In the genomic region with DNA sequence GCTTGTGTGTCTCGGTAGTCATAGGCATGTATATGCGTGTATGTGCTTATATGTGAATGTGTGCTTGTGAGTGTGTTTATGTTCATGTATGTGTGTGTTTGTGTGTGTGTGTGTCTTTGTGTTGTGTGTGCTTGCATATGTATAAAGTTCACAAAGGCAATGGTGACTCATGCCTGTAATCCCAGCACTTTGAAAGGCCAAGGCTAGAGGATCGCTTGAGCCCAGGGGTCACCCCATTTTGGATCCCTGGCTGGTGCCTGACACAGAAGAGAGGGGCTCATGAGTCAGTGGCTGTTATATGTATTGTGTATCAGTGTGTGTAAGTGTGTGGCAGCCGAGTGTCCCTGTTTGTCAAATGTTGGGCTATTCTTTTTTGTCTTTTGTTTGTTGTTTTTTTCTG, we compare ENCODE assay signal across 22 cellular contexts.
A peak's percentile ranks its signal among the peaks of the same experiment; 100 is the strongest.
DNase-seq lines count a peak whose midpoint lies in the region; ATAC-seq and TF ChIP-seq lines count a peak whose summit lies in the region.
"Had no signal": no experiment of that assay in that cellular context is flagged by ENCODE, and none has a peak within 500 bp of the region (broad histone marks: within the 10 kb centered on the region; RNA-seq: fewer than 3 reads in every experiment).

No MANE protein-coding gene starts in this region.

- H3K4me3 Mint-ChIP-seq in CD4-positive, alpha-beta memory T cell = no peak overlapping the region
- H3K4me3 Mint-ChIP-seq in H9 = no peak overlapping the region
- no peak overlapping the region for H3K4me3 Mint-ChIP-seq in activated T-helper 1 cell treated with anti-CD3 and anti-CD28 coated beads, Interleukin-12 subunit alpha, Interleukin-12 subunit beta, Interleukin-2, Interleukin-4 antibody, amounts not matched to agents 30 ng/mL and 10 ng/mL and 1 ng/mL, durations not matched to agents 14 hours and 24 hours and 36 hours

- H3K4me2 ChIP-seq in H9 (ENCODE audit: insufficient read depth, insufficient read length, low read length) = no peak overlapping the region

- H2BK15ac ChIP-seq in H9 (ENCODE audit: low read depth, low read length) = no peak overlapping the region

- H2BK20ac ChIP-seq in H9 (ENCODE audit: low read depth, low read length, poor library complexity, severe bottlenecking) = no peak overlapping the region

- no peak for TF ChIP-seq CTCF in H9 (conservative IDR thresholded peaks at IDR 0.05)

- CTCF ChIA-PET in CD4-positive, alpha-beta memory T cell (lab: Charles Lee; ENCODE audit: partially characterized antibody) = no interaction called here

- no CpG with 5 or more reads among the region's 4 CpGs for WGBS in H9 (ENCODE audit: extremely low coverage, insufficient read length, low lambda C conversion rate)

- H3K23ac ChIP-seq in H9 (ENCODE audit: insufficient read length, low read depth, low read length) = no peak overlapping the region

- H4K20me1 ChIP-seq in H9 (ENCODE audit: control insufficient read depth, insufficient read depth, insufficient read length) = no peaks in the 10 kb centered on the region

- no peaks in the 10 kb centered on the region for H3K79me2 ChIP-seq in H9 (ENCODE audit: insufficient read depth, low read length)

- H3K27me3 ChIP-seq in CD4-positive, alpha-beta memory T cell (ENCODE audit: insufficient read depth, low read length) = no peaks in the 10 kb centered on the region
- H3K27me3 ChIP-seq in H9 (ENCODE audit: insufficient read depth, low read length) = no peaks in the 10 kb centered on the region

- no peaks in the 10 kb centered on the region for H3K4me1 ChIP-seq in CD4-positive, alpha-beta memory T cell (ENCODE audit: insufficient read depth, low read length)
- no peaks in the 10 kb centered on the region for H3K4me1 ChIP-seq in H9 (ENCODE audit: insufficient read depth, low read length)

- H3K79me1 ChIP-seq in H9 (ENCODE audit: insufficient read depth, low read depth, low read length, poor library complexity, severe bottlenecking) = no peaks in the 10 kb centered on the region

- peak overlapping the region in 4 of 7 donors; percentile 7 to 79 (median 60) for H3K27ac Mint-ChIP-seq in CD4-positive, alpha-beta memory T cell
- H3K27ac Mint-ChIP-seq in H9 = peak overlapping the region in 2 of 3 experiments; percentile 16 to 55; a peak in 3 of 7 replicates
- H3K27ac Mint-ChIP-seq in activated T-helper 1 cell treated with anti-CD3 and anti-CD28 coated beads, Interleukin-12 subunit alpha, Interleukin-12 subunit beta, Interleukin-2, Interleukin-4 antibody, amounts not matched to agents 30 ng/mL and 10 ng/mL and 1 ng/mL, durations not matched to agents 14 hours and 24 hours and 36 hours = peak overlapping the region; percentile 63

- no peak overlapping the region for H3K4ac ChIP-seq in H9 (ENCODE audit: low read depth, low read length)

- no peak overlapping the region for H4K8ac ChIP-seq in H9 (replicated peaks; ENCODE audit: insufficient read length, low read depth, low read length)

- no peak overlapping the region for H2AK5ac ChIP-seq in H9 (ENCODE audit: insufficient read length, low read length)

- H3K27ac ChIP-seq in CD4-positive, alpha-beta memory T cell (ENCODE audit: low read depth, low read length) = no peak overlapping the region
- H3K27ac ChIP-seq in H9 (ENCODE audit: insufficient read length, low read depth, low read length) = no peak overlapping the region

- peaks cover 2 to 18% (median 7%) of the 10 kb centered on the region in 4 donors for H3K4me1 Mint-ChIP-seq in CD4-positive, alpha-beta memory T cell
- H3K4me1 Mint-ChIP-seq in H9 = no peaks in the 10 kb centered on the region
- peaks cover 23% of the 10 kb centered on the region for H3K4me1 Mint-ChIP-seq in activated T-helper 1 cell treated with anti-CD3 and anti-CD28 coated beads, Interleukin-12 subunit alpha, Interleukin-12 subunit beta, Interleukin-2, Interleukin-4 antibody, amounts not matched to agents 30 ng/mL and 10 ng/mL and 1 ng/mL, durations not matched to agents 14 hours and 24 hours and 36 hours (ENCODE audit: low read depth)

- no peak overlapping the region for H3K56ac ChIP-seq in H9 (ENCODE audit: insufficient read length, low read depth, low read length)

- no peak overlapping the region for H4K91ac ChIP-seq in H9 (ENCODE audit: insufficient read length, low read depth, low read length)

- POLR2A ChIA-PET in CD4-positive, alpha-beta memory T cell (lab: Charles Lee; ENCODE audit: partially characterized antibody) = no interaction called here

- H4K5ac ChIP-seq in H9 (ENCODE audit: insufficient read length, low read depth, low read length) = no peak overlapping the region

- intact Hi-C loops in CD4-positive, alpha-beta memory T cell (cut with micrococcal nuclease) = no loop called here
- intact Hi-C loops in activated T-helper 1 cell treated with anti-CD3 and anti-CD28 coated beads, Interleukin-12 subunit alpha, Interleukin-12 subunit beta, Interleukin-2, Interleukin-4 antibody, amounts not matched to agents 30 ng/mL and 10 ng/mL and 1 ng/mL, durations not matched to agents 14 hours and 24 hours and 36 hours (cut with micrococcal nuclease) = no loop called here
- intact Hi-C loops in posterior vena cava (cut with DNase I) = loop anchor here in 1 of 2 donors (10.0 kb wide), 1 partner anchor 134 kb away; a partner anchor contains a TSS

- no peak overlapping the region for H3T11ph ChIP-seq in H9 (ENCODE audit: low read length)

- no peak overlapping the region for H3K14ac ChIP-seq in H9 (ENCODE audit: insufficient read depth, low read length)

- H3K27me3 Mint-ChIP-seq in CD4-positive, alpha-beta memory T cell = no peaks in the 10 kb centered on the region
- H3K27me3 Mint-ChIP-seq in H9 (ENCODE audit: low read depth) = no peaks in the 10 kb centered on the region
- H3K27me3 Mint-ChIP-seq in activated T-helper 1 cell treated with anti-CD3 and anti-CD28 coated beads, Interleukin-12 subunit alpha, Interleukin-12 subunit beta, Interleukin-2, Interleukin-4 antibody, amounts not matched to agents 30 ng/mL and 10 ng/mL and 1 ng/mL, durations not matched to agents 14 hours and 24 hours and 36 hours (ENCODE audit: insufficient read depth) = no peaks in the 10 kb centered on the region

- H3K23me2 ChIP-seq in H9 (ENCODE audit: insufficient read length, low read depth, low read length, poor library complexity, severe bottlenecking) = no peaks in the 10 kb centered on the region

- no peaks in the 10 kb centered on the region for H3K9me3 ChIP-seq in CD4-positive, alpha-beta memory T cell (ENCODE audit: control insufficient read depth in 1 of 2, low read length in 2 of 2)
- H3K9me3 ChIP-seq in H9 (ENCODE audit: control insufficient read depth, low read depth, low read length) = no peaks in the 10 kb centered on the region
- H3K9me3 ChIP-seq: Caco-2 had no signal

- no peak overlapping the region for H2BK120ac ChIP-seq in H9 (ENCODE audit: low read depth, low read length, poor library complexity, severe bottlenecking)

- H2BK12ac ChIP-seq in H9 (ENCODE audit: insufficient read length, low read depth, low read length) = no peak overlapping the region

- H3K18ac ChIP-seq in H9 (ENCODE audit: insufficient read length, low read depth, low read length) = no peak overlapping the region

- H2BK5ac ChIP-seq in H9 (ENCODE audit: insufficient read length, low read length) = no peak overlapping the region

- H3K36me3 Mint-ChIP-seq in CD4-positive, alpha-beta memory T cell = peaks cover 51 to 67% of the 10 kb centered on the region in 2 donors
- H3K36me3 Mint-ChIP-seq in H9 (ENCODE audit: insufficient read depth in 1 of 3, low read depth in 3 of 3) = peaks cover 24 to 68% (median 60%) of the 10 kb centered on the region in 3 experiments
- peaks cover 49% of the 10 kb centered on the region for H3K36me3 Mint-ChIP-seq in activated T-helper 1 cell treated with anti-CD3 and anti-CD28 coated beads, Interleukin-12 subunit alpha, Interleukin-12 subunit beta, Interleukin-2, Interleukin-4 antibody, amounts not matched to agents 30 ng/mL and 10 ng/mL and 1 ng/mL, durations not matched to agents 14 hours and 24 hours and 36 hours (ENCODE audit: low read depth)

- no peak overlapping the region for H3K4me3 ChIP-seq in CD4-positive, alpha-beta memory T cell (ENCODE audit: low read length in 2 of 2)

- peaks cover 42% of the 10 kb centered on the region for H3K36me3 ChIP-seq in CD4-positive, alpha-beta memory T cell (ENCODE audit: insufficient read depth, low read length)

- no peak overlapping the region for H2AFZ ChIP-seq in H9 (ENCODE audit: low read length)

- no peak overlapping the region for H3K9ac ChIP-seq in H9 (ENCODE audit: extremely low read depth, insufficient read length, low read length)

- DNase-seq in CD4-positive, alpha-beta memory T cell = no peak
- no peak for DNase-seq in H9
- no peak for DNase-seq in activated T-helper 1 cell treated with anti-CD3 and anti-CD28 coated beads, Interleukin-12 subunit alpha, Interleukin-12 subunit beta, Interleukin-2, Interleukin-4 antibody, amounts not matched to agents 30 ng/mL and 10 ng/mL and 1 ng/mL, durations not matched to agents 14 hours and 24 hours and 36 hours (ENCODE audit: low spot score)
- peak; percentile 41 for DNase-seq in iris pigment epithelial cell (ENCODE audit: low read depth)
- no peak for DNase-seq in posterior vena cava (ENCODE audit: low spot score)
- DNase-seq: AML-193; anterior cingulate cortex; Caco-2; cerebellar nuclear complex; GDM1; head of caudate nucleus; MM.1S; NCI-H1436 treated with DMSO at 0.1 percent for 48 hours; NCI-H2227 treated with DMSO at 0.1 percent for 48 hours; NCI-H774; nucleus accumbens; OCI-M1; stimulated activated CD4-positive, alpha-beta T cell treated with anti-CD3 and anti-CD28 coated beads, Interleukin-15, amount 100 ng/mL, for 24 hours; T-helper 2 cell had no signal

- H3K9me3 Mint-ChIP-seq in CD4-positive, alpha-beta memory T cell = no peaks in the 10 kb centered on the region
- no peaks in the 10 kb centered on the region for H3K9me3 Mint-ChIP-seq in H9
- no peaks in the 10 kb centered on the region for H3K9me3 Mint-ChIP-seq in activated T-helper 1 cell treated with anti-CD3 and anti-CD28 coated beads, Interleukin-12 subunit alpha, Interleukin-12 subunit beta, Interleukin-2, Interleukin-4 antibody, amounts not matched to agents 30 ng/mL and 10 ng/mL and 1 ng/mL, durations not matched to agents 14 hours and 24 hours and 36 hours
- H3K9me3 Mint-ChIP-seq: activated T-helper 2 cell treated with anti-CD3 and anti-CD28 coated beads, Interferon-gamma antibody, Interleukin-2, Interleukin-4, amounts not matched to agents 10 μg/mL and 5 μg/mL and 100 μg/mL, durations not matched to agents 14 hours and 24 hours and 36 hours had no signal

- ATAC-seq in HG03280 (IDR thresholded peaks at IDR 0.05; ENCODE audit: unreplicated experiment) (no peak), GM18519 (IDR thresholded peaks at IDR 0.05; ENCODE audit: low FRiP score, unreplicated experiment) (no peak)
